9 cellular contexts compared by ENCODE assay signal in the genomic region with DNA sequence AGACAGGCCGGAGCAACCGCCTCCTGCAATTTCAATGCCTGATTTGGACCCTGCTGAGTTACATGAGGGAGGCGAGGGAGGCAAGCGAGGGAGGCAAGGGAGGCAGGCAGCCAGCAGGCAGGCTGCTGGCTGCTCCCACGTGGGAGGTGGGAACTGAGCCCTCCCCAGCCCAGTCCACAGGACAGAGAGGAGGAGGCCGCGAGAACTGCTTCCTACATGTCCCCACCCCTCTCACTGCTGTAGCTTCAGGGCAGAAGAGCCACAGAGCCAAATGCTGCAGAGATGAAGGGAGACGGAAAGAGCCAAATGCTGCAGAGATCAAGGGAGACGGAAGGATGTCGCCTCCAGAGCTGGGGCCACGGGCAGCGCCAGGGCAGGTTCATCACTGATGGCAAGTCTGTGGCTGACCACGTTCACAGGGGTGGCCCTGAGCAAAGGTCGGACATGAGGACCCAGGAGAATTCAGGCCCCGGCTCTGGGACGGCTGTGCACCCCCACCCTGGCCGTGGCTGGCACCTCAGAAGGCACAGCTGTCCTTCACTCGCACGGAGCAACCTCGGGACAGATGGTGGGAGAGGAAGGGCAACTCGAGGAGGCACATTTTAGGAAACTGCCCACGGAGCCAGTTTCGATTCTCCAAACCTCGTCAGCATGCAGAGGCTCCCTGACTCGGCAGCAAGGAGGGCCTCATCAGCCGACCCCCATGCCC. TPM values are rescaled to one million over a fixed set of nuclear protein-coding genes. Genes with fewer than 3 reads are reported as not detected.
DNase-seq lines count a peak whose midpoint lies in the region; ATAC-seq and TF ChIP-seq lines count a peak whose summit lies in the region.
"Had no signal": no experiment of that assay in that cellular context is flagged by ENCODE, and none has a peak within 500 bp of the region (broad histone marks: within the 10 kb centered on the region; RNA-seq: fewer than 3 reads in every experiment).

No MANE protein-coding gene starts in this region.

- no peak overlapping the region for H3K9ac ChIP-seq in mesenchymal stem cell (ENCODE audit: low read length)

- no peaks in the 10 kb centered on the region for H3K36me3 Mint-ChIP-seq in activated T-cell treated with anti-CD3 and anti-CD28 coated beads, Interleukin-2, amount 50 U/mL, for 72 hours (ENCODE audit: insufficient read depth in 2 of 2)

- peak overlapping the region; percentile 64 to 77 for H3K4me3 Mint-ChIP-seq in activated T-cell treated with anti-CD3 and anti-CD28 coated beads, Interleukin-2, amount 50 U/mL, for 72 hours

- H3K4me1 Mint-ChIP-seq in activated T-cell treated with anti-CD3 and anti-CD28 coated beads, Interleukin-2, amount 50 U/mL, for 72 hours (ENCODE audit: low read depth) = peaks cover 54% of the 10 kb centered on the region

- H3K79me1 ChIP-seq in mesenchymal stem cell (replicated peaks; ENCODE audit: low read length, poor library complexity, severe bottlenecking) = peaks cover 16% of the 10 kb centered on the region

- H3K9me3 Mint-ChIP-seq in activated T-cell treated with anti-CD3 and anti-CD28 coated beads, Interleukin-2, amount 50 U/mL, for 72 hours = no peaks in the 10 kb centered on the region

- H3K4me1 ChIP-seq in mesenchymal stem cell (ENCODE audit: control insufficient read depth, insufficient read depth, low read depth, low read length) (peaks cover 43% of the 10 kb centered on the region), testis (peaks cover 40% of the 10 kb centered on the region)

- H3K18ac ChIP-seq in mesenchymal stem cell (ENCODE audit: low read depth in 1 of 2, low read length in 2 of 2) = no peak overlapping the region

- no peak overlapping the region for H2BK120ac ChIP-seq in mesenchymal stem cell (ENCODE audit: low read depth, low read length)

- H2BK5ac ChIP-seq in mesenchymal stem cell (ENCODE audit: low read depth, low read length, poor library complexity, severe bottlenecking) = no peak overlapping the region

- no peak overlapping the region for H4K8ac ChIP-seq in mesenchymal stem cell (ENCODE audit: low read length)

- H3K27ac Mint-ChIP-seq in activated T-cell treated with anti-CD3 and anti-CD28 coated beads, Interleukin-2, amount 50 U/mL, for 72 hours = no peak overlapping the region

- peak overlapping the region; percentile 88 for H2AK5ac ChIP-seq in mesenchymal stem cell (ENCODE audit: low read length, severe bottlenecking)

- no peak overlapping the region for H3K4ac ChIP-seq in mesenchymal stem cell (ENCODE audit: low read depth in 1 of 2, low read length in 2 of 2)

- peaks cover 0 to 49% of the 10 kb centered on the region in 2 experiments for H3K27me3 ChIP-seq in mesenchymal stem cell (ENCODE audit: control insufficient read depth in 1 of 2, insufficient read depth in 1 of 2, low read length in 2 of 2)
- no peaks in the 10 kb centered on the region for H3K27me3 ChIP-seq in testis

- TF ChIP-seq POLR2A in testis (IDR thresholded peaks at IDR 0.05) = no peak

- H3K14ac ChIP-seq in mesenchymal stem cell (ENCODE audit: low read length in 2 of 2) = no peak overlapping the region

- H3K27ac ChIP-seq in mesenchymal stem cell (ENCODE audit: low read length, poor library complexity, severe bottlenecking) = no peak overlapping the region
- peak overlapping the region; percentile 79 to 84 for H3K27ac ChIP-seq in testis

- H2BK15ac ChIP-seq in mesenchymal stem cell (ENCODE audit: low read depth, poor library complexity, severe bottlenecking) = no peak overlapping the region

- H3K9me3 ChIP-seq in mesenchymal stem cell (ENCODE audit: control insufficient read depth, low read length) (no peaks in the 10 kb centered on the region), testis (no peaks in the 10 kb centered on the region)

- no peak for TF ChIP-seq CTCF in testis (IDR thresholded peaks at IDR 0.05)

- WGBS in mesenchymal stem cell = 79% methylated on average over 26 of the region's 26 CpGs
- WGBS in testis, 2 donors = 35 to 42% methylated on average over 25 to 26 of the region's 26 CpGs

- peak; percentile 18 to 50 for ATAC-seq in activated T-cell treated with anti-CD3 and anti-CD28 coated beads, Interleukin-2, amount 50 U/mL, for 72 hours (replicated peaks in 1 of 2)
- ATAC-seq in HG03342 (IDR thresholded peaks at IDR 0.05; ENCODE audit: unreplicated experiment) = no peak

- H3K36me3 ChIP-seq in mesenchymal stem cell (ENCODE audit: control insufficient read depth in 1 of 2, insufficient read depth in 2 of 2, low read depth in 1 of 2, low read length in 2 of 2) = peaks cover 0 to 21% of the 10 kb centered on the region in 2 experiments
- no peaks in the 10 kb centered on the region for H3K36me3 ChIP-seq in testis (ENCODE audit: low read depth, missing control alignments)

- no peak overlapping the region for H2AFZ ChIP-seq in mesenchymal stem cell (ENCODE audit: low read depth, low read length)

- H2BK12ac ChIP-seq in mesenchymal stem cell (ENCODE audit: low read length in 2 of 2) = no peak overlapping the region

- intact Hi-C loops in testis (cut with DNase I; ENCODE audit: low total_unique reads) = no loop called here

- H3K23ac ChIP-seq in mesenchymal stem cell (ENCODE audit: low read length in 2 of 2) = no peak overlapping the region

- H3K27me3 Mint-ChIP-seq in activated T-cell treated with anti-CD3 and anti-CD28 coated beads, Interleukin-2, amount 50 U/mL, for 72 hours (ENCODE audit: low read depth) = peaks cover 10% of the 10 kb centered on the region

- DNase-seq in activated T-cell treated with anti-CD3 and anti-CD28 coated beads, Interleukin-2, amount 50 U/mL, for 72 hours = no peak
- DNase-seq in activated T-cell treated with anti-CD3 and anti-CD28 coated beads, Interleukin-2, amount 50 U/mL, for 1 hour = no peak
- DNase-seq in cerebellar nuclear complex (lab: John Stamatoyannopoulos, UW) = peak; percentile 45 to 51
- DNase-seq in mesenchymal stem cell = no peak
- DNase-seq in testis = peak; percentile 82
- DNase-seq in activated CD8-positive, alpha-beta memory T cell treated with anti-CD3 and anti-CD28 coated beads, Interleukin-2, amount 50 U/mL, for 48 hours = no peak
- no peak for DNase-seq in NCI-H146 (lab: John Stamatoyannopoulos, UW)
- DNase-seq: NCI-H748 treated with DMSO at 0.1 percent for 48 hours had no signal

- H3K4me3 ChIP-seq in mesenchymal stem cell (ENCODE audit: insufficient read depth in 1 of 2, low read depth in 1 of 2, low read length in 2 of 2) (no peak overlapping the region), testis (peak overlapping the region; percentile 15 to 39)

- no peak overlapping the region for H3K4me2 ChIP-seq in mesenchymal stem cell (ENCODE audit: low read length, poor library complexity, severe bottlenecking)

- H4K91ac ChIP-seq in mesenchymal stem cell (ENCODE audit: low read length) = no peak overlapping the region

RNA-seq across cellular contexts. Expression of a gene that starts 21.5 kb away (rescaled TPM):
- total RNA-seq in activated T-cell treated with anti-CD3 and anti-CD28 coated beads, Interleukin-2, amount 50 U/mL, for 72 hours = 1 to 10 TPM; 3.5 to 7.2 TPM
- polyA plus RNA-seq in mesenchymal stem cell (2013, experiment 1 of 2) = 4.0 TPM
- polyA plus RNA-seq in mesenchymal stem cell (2013, experiment 2 of 2) = 3.6 TPM
- 10 to 100 TPM in 1 of 2 donors, 1 to 10 TPM in 1; 6.5 to 13.5 TPM for total RNA-seq in testis
- polyA plus RNA-seq in testis (ENCODE audit: insufficient read depth, low read depth, low replicate concordance) = 4.4 TPM

Comparison
In these comparisons a context has a peak if more than half of its experiments do, and no peak if none do; other contexts are left out.
1. DNase-seq: peak in cerebellar nuclear complex (2 of 2) and testis (single experiment); none in activated T-cell treated with anti-CD3 and anti-CD28 coated beads, Interleukin-2, amount 50 U/mL, for 72 hours (0 of 2), activated T-cell treated with anti-CD3 and anti-CD28 coated beads, Interleukin-2, amount 50 U/mL, for 1 hour (single experiment), mesenchymal stem cell (single experiment), activated CD8-positive, alpha-beta memory T cell treated with anti-CD3 and anti-CD28 coated beads, Interleukin-2, amount 50 U/mL, for 48 hours (single experiment) and NCI-H146 (single experiment).
2. H3K4me3 ChIP-seq: peak in testis (2 of 2); none in mesenchymal stem cell (0 of 2).